In the genomic region with DNA sequence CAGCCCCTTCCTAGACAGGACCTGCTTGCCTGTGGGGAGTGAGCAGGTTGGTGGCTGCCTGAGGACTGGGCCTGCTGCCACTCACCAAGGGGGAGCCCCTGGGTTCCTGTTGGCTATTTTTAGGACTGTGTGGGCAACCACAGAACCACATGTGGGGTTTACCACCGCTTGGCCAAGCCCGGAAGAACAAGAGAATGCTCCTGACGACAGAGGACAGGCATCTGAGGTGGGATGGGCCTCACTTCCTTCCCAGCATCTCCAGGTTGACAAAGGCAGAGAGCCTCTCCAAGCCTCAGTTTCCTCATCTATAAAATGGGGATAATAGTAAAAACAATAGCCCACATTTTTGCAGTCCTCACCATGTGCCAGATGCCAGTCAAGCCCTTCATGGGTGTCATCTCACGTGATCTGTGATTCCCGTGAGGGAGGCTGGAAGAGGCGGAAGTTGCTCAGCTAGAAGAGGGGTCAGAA, we compare ENCODE assay signal across 9 cellular contexts. TPM values are rescaled to one million over a fixed set of nuclear protein-coding genes. Genes with fewer than 3 reads are reported as not detected.
A peak's percentile ranks its signal among the peaks of the same experiment; 100 is the strongest.
DNase-seq lines count a peak whose midpoint lies in the region; ATAC-seq and TF ChIP-seq lines count a peak whose summit lies in the region.
"Had no signal": no experiment of that assay in that cellular context is flagged by ENCODE, and none has a peak within 500 bp of the region (broad histone marks: within the 10 kb centered on the region; RNA-seq: fewer than 3 reads in every experiment).

No MANE protein-coding gene starts in this region.

- no peak overlapping the region for H3K9ac ChIP-seq in colonic mucosa (ENCODE audit: low read depth in 2 of 2, low read length in 2 of 2)

- DNase-seq in EH (ENCODE audit: low read depth) (peak; percentile 76), pons (ENCODE audit: low spot score) (peak; percentile 35), colonic mucosa (no peak), NCI-H2171 (lab: John Stamatoyannopoulos, UW) (no peak), cardiac septum (ENCODE audit: low spot score) (no peak)
- DNase-seq in activated CD4-positive, CD25-positive, alpha-beta regulatory T cell treated with anti-CD3 and anti-CD28 coated beads, Interleukin-2, amount 50 U/mL, for 72 hours: peak; percentile 82

- no peaks in the 10 kb centered on the region for H3K27me3 ChIP-seq in colonic mucosa

- no peak overlapping the region for H3K27ac ChIP-seq in colonic mucosa

- intact Hi-C loops in colonic mucosa (cut with DNase I): no loop called here
- intact Hi-C loops in cardiac septum (cut with DNase I): no loop called here

- ATAC-seq in GM19463 (IDR thresholded peaks at IDR 0.05; ENCODE audit: unreplicated experiment) (peak; percentile 91), HG03457 (IDR thresholded peaks at IDR 0.05; ENCODE audit: unreplicated experiment) (peak; percentile 77)

- no peaks in the 10 kb centered on the region for H3K4me1 ChIP-seq in colonic mucosa

- TF ChIP-seq CTCF in colonic mucosa (IDR thresholded peaks at IDR 0.05): no peak

- H3K36me3 ChIP-seq in colonic mucosa: no peaks in the 10 kb centered on the region
- H3K36me3 ChIP-seq: thoracic aorta had no signal

- no peaks in the 10 kb centered on the region for H3K9me3 ChIP-seq in colonic mucosa

- H3K4me3 ChIP-seq in colonic mucosa: no peak overlapping the region
- H3K4me3 ChIP-seq: thoracic aorta had no signal

RNA-seq across cellular contexts. Expression of a gene that starts 43.6 kb away (rescaled TPM):
- total RNA-seq in colonic mucosa (10 to 100 TPM in 1 of 2 donors, 1 to 10 TPM in 1; 5.9 to 26.8 TPM), cardiac septum (33.5 TPM)

Comparison
In these comparisons a context has a peak if more than half of its experiments do, and no peak if none do; other contexts are left out.
1. DNase-seq: peak in EH (single experiment), activated CD4-positive, CD25-positive, alpha-beta regulatory T cell treated with anti-CD3 and anti-CD28 coated beads, Interleukin-2, amount 50 U/mL, for 72 hours (single experiment) and pons (single experiment); none in colonic mucosa (single experiment), NCI-H2171 (single experiment) and cardiac septum (single experiment).